In genomic region chr2:161173541-161174194, GRCh38 we compare ENCODE assay signal across 22 cellular contexts. TPM values are rescaled to one million over a fixed set of nuclear protein-coding genes. Genes with fewer than 3 reads are reported as not detected.
DNase-seq lines count a peak whose midpoint lies in the region; ATAC-seq, FAIRE-seq and TF ChIP-seq lines count a peak whose summit lies in the region.
"Had no signal": no experiment of that assay in that cellular context is flagged by ENCODE, and none has a peak within 500 bp of the region (broad histone marks: within the 10 kb centered on the region; RNA-seq: fewer than 3 reads in every experiment).

No MANE protein-coding gene starts in this region.

- DNase-seq in GM12891 (ENCODE audit: insufficient read length, low spot score) (no peak), esophagus squamous epithelium (lab: John Stamatoyannopoulos, UW) (no peak)
- DNase-seq in central memory CD8-positive, alpha-beta T cell (ENCODE audit: low spot score in 2 of 2) = no peak
- DNase-seq in stimulated activated CD4-positive, alpha-beta T cell treated with anti-CD3 and anti-CD28 coated beads, Interleukin-4, amount 100 ng/mL, for 1 hour = no peak
- DNase-seq: amygdala; EL; HCEC 1CT; kidney; mammary epithelial cell; NCI-H1436; NCI-H2171; NCI-H526 treated with DMSO at 0.1 percent for 48 hours; right lobe of liver; stimulated activated naive CD4-positive, alpha-beta T cell treated with Interleukin-2 at 50 U/mL for 16 hours; T-cell had no signal

- H3K27ac Mint-ChIP-seq in central memory CD8-positive, alpha-beta T cell (ENCODE audit: low read depth) = peak overlapping the region; percentile 11
- H3K27ac Mint-ChIP-seq: T-cell had no signal

- intact Hi-C loops in esophagus squamous epithelium (cut with DNase I) = no loop called here

- peaks cover 7 to 34% (median 13%) of the 10 kb centered on the region in 3 donors for H3K4me1 ChIP-seq in esophagus squamous epithelium

- FAIRE-seq in GM12891 (lab: Jason Lieb, UNC) = peak; percentile 60
- FAIRE-seq: kidney had no signal

- H3K36me3 Mint-ChIP-seq in central memory CD8-positive, alpha-beta T cell (ENCODE audit: insufficient read depth) = peaks cover 11% of the 10 kb centered on the region

- no peaks in the 10 kb centered on the region for H3K27me3 ChIP-seq in esophagus squamous epithelium
- H3K27me3 ChIP-seq: gastroesophageal sphincter, right lobe of liver had no signal

- H3K9me3 Mint-ChIP-seq in central memory CD8-positive, alpha-beta T cell = no peaks in the 10 kb centered on the region

- TF ChIP-seq CTCF in esophagus squamous epithelium (IDR thresholded peaks at IDR 0.05) = no peak

- H3K4me3 ChIP-seq in esophagus squamous epithelium = no peak overlapping the region
- H3K4me3 ChIP-seq: gastroesophageal sphincter, right lobe of liver had no signal

- no peaks in the 10 kb centered on the region for H3K9me3 ChIP-seq in esophagus squamous epithelium
- H3K9me3 ChIP-seq: gastroesophageal sphincter, right lobe of liver had no signal

- peaks cover 71% of the 10 kb centered on the region for H3K4me1 Mint-ChIP-seq in central memory CD8-positive, alpha-beta T cell

- no peaks in the 10 kb centered on the region for H3K27me3 Mint-ChIP-seq in central memory CD8-positive, alpha-beta T cell
- H3K27me3 Mint-ChIP-seq: T-cell had no signal

- H3K4me3 Mint-ChIP-seq in central memory CD8-positive, alpha-beta T cell = no peak overlapping the region
- H3K4me3 Mint-ChIP-seq: T-cell had no signal

- H3K27ac ChIP-seq in esophagus squamous epithelium = no peak overlapping the region
- H3K27ac ChIP-seq: gastroesophageal sphincter, right lobe of liver had no signal

- H3K36me3 ChIP-seq in esophagus squamous epithelium = peaks cover 0 to 23% (median 0%) of the 10 kb centered on the region in 3 donors
- H3K36me3 ChIP-seq: right lobe of liver had no signal

- no peak for TF ChIP-seq POLR2A in GM12891 (IDR thresholded peaks at IDR 0.05; ENCODE audit: low read depth, low read length)
- no peak for TF ChIP-seq POLR2A in esophagus squamous epithelium (IDR thresholded peaks at IDR 0.05)

- WGBS in esophagus squamous epithelium, 2 donors = 97% methylated on average over 2 of the region's 2 CpGs

- ATAC-seq in GM18502 (IDR thresholded peaks at IDR 0.05; ENCODE audit: poor library complexity, unreplicated experiment) (peak; percentile 31), HG03439 (IDR thresholded peaks at IDR 0.05; ENCODE audit: unreplicated experiment) (peak; percentile 16), HG02870 (IDR thresholded peaks at IDR 0.05; ENCODE audit: unreplicated experiment) (no peak), GM19351 (IDR thresholded peaks at IDR 0.05; ENCODE audit: unreplicated experiment) (no peak)
- no peak for ATAC-seq in central memory CD8-positive, alpha-beta T cell (replicated peaks; ENCODE audit: extremely low read depth, poor library complexity, severe bottlenecking)
- ATAC-seq: esophagus mucosa, gastroesophageal sphincter, right lobe of liver, Right ventricle myocardium inferior, T-cell had no signal

TF ChIP-seq in GM12891, 5 proteins besides CTCF, POLR2A, EP300 and RAD21:
- TF ChIP-seq PAX5 (IDR thresholded peaks at IDR 0.05; ENCODE audit: insufficient read depth, low read length, severe bottlenecking) (no peak), SPI1 (IDR thresholded peaks at IDR 0.05; ENCODE audit: low read depth, low read length) (peak; percentile 69)

RNA-seq across cellular contexts. Expression of gene TANK, which starts 13.4 kb away (rescaled TPM):
- polyA plus RNA-seq in GM12891 (2012; ENCODE audit: low read depth, missing spikeins) = 45.7 TPM
- 10 to 100 TPM; 34.8 to 83.7 (median 60.7) TPM for total RNA-seq in esophagus squamous epithelium

Comparison
In these comparisons a context has a peak if more than half of its experiments do, and no peak if none do; other contexts are left out.
1. ATAC-seq: peak in GM18502 (single experiment) and HG03439 (single experiment); none in central memory CD8-positive, alpha-beta T cell (single experiment), HG02870 (single experiment) and GM19351 (single experiment).